17 cellular contexts compared by ENCODE assay signal in the genomic region with DNA sequence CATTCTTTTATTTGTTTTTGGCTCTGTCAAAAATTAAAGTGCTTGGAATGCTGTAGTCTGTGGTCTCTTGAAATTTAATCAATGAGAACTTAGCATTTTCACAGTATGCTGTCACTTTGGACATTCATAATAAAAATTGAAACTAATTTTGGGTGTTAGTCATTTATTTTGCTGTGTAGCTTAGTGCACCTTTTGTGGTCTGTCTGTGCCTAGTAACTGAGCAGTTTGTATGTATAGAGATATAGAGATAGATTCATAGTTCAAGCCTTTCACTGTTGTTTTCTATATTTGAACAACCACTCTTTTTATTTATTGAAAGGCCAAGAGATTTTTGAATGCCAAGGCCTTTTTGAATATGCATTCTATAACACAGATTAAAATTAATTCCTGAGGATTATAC.
"Had no signal": no experiment of that assay in that cellular context is flagged by ENCODE, and none has a peak within 500 bp of the region (broad histone marks: within the 10 kb centered on the region; RNA-seq: fewer than 3 reads in every experiment).

No MANE protein-coding gene starts in this region.

- H3K36me3 ChIP-seq: SJSA1 had no signal

- H3K27me3 ChIP-seq: SJSA1 had no signal

- H3K4me3 ChIP-seq: SJSA1 had no signal

- DNase-seq: KBM-7, NCI-H1092, NCI-H1105 treated with DMSO at 0.1 percent for 48 hours, NCI-H1417 treated with DMSO at 0.1 percent for 48 hours, NCI-H146, NCI-H1930, NCI-H2081, NCI-H2107, NCI-H226, NCI-H446, NCI-H510A, NCI-H774, Right ventricle myocardium superior, RPMI8226, SIG-M5, SK-N-SH had no signal

- H3K9me3 ChIP-seq: SJSA1, SK-N-SH had no signal
